15 cellular contexts compared by ENCODE assay signal in genomic region chr10:13189946-13190345, GRCh38. TPM values are rescaled to one million over a fixed set of nuclear protein-coding genes. Genes with fewer than 3 reads are reported as not detected.
DNase-seq lines count a peak whose midpoint lies in the region; ATAC-seq and TF ChIP-seq lines count a peak whose summit lies in the region.
"Had no signal": no experiment of that assay in that cellular context is flagged by ENCODE, and none has a peak within 500 bp of the region (broad histone marks: within the 10 kb centered on the region; RNA-seq: fewer than 3 reads in every experiment).

No MANE protein-coding gene starts in this region.

- no peak for ATAC-seq in GM21786 (IDR thresholded peaks at IDR 0.05; ENCODE audit: unreplicated experiment)

- H2AFZ ChIP-seq in fibroblast of lung (ENCODE audit: low read length): no peak overlapping the region
- H2AFZ ChIP-seq in parathyroid adenoma: no peak overlapping the region

- H3K4me3 ChIP-seq in adipocyte (ENCODE audit: low read length): no peak overlapping the region
- no peak overlapping the region for H3K4me3 ChIP-seq in fibroblast of lung (replicated peaks in 1 of 4; ENCODE audit: control extremely low read depth in 1 of 4, insufficient read depth in 1 of 4, low read depth in 3 of 4, low read length in 4 of 4)
- H3K4me3 ChIP-seq in parathyroid adenoma (ENCODE audit: low read depth, low read length): no peak overlapping the region

- H3K79me2 ChIP-seq in fibroblast of lung (ENCODE audit: control insufficient read depth, insufficient read depth, low read length): no peaks in the 10 kb centered on the region
- no peaks in the 10 kb centered on the region for H3K79me2 ChIP-seq in parathyroid adenoma

- H3K4me1 ChIP-seq in adipocyte (ENCODE audit: control insufficient read depth, insufficient read depth, low read length) (peaks cover 15% of the 10 kb centered on the region), fibroblast of lung (ENCODE audit: control insufficient read depth, extremely low read depth, insufficient read depth, low read length) (no peaks in the 10 kb centered on the region), parathyroid adenoma (no peaks in the 10 kb centered on the region)
- H3K4me1 ChIP-seq: Caco-2 had no signal

- no peaks in the 10 kb centered on the region for H4K20me1 ChIP-seq in fibroblast of lung (ENCODE audit: control insufficient read depth, extremely low read depth, insufficient read depth, low read length)

- H3K9me3 ChIP-seq in adipocyte (ENCODE audit: control insufficient read depth, low read length) (no peaks in the 10 kb centered on the region), fibroblast of lung (ENCODE audit: control insufficient read depth, insufficient read depth, low read depth, low read length) (no peaks in the 10 kb centered on the region), parathyroid adenoma (ENCODE audit: control insufficient read depth, low read length) (no peaks in the 10 kb centered on the region)
- H3K9me3 ChIP-seq: Caco-2 had no signal

- no peak overlapping the region for H3K9ac ChIP-seq in adipocyte (ENCODE audit: low read length)
- H3K9ac ChIP-seq in fibroblast of lung (ENCODE audit: insufficient read depth, low read length): no peak overlapping the region
- H3K9ac ChIP-seq in parathyroid adenoma: no peak overlapping the region

- DNase-seq in GM03348 (ENCODE audit: low spot score): peak; percentile 16
- peak; percentile 46 for DNase-seq in adipocyte (ENCODE audit: low read depth)
- DNase-seq in fibroblast of lung (ENCODE audit: low read depth in 2 of 2): peak in 1 of 2 donors; percentile 48
- no peak for DNase-seq in NCI-H128 (lab: John Stamatoyannopoulos, UW; ENCODE audit: unreplicated experiment)
- no peak for DNase-seq in NCI-H1417 (lab: John Stamatoyannopoulos, UW)
- DNase-seq: Caco-2; CD8-positive, alpha-beta memory T cell; GF-D8; GOT3; H9 had no signal

- H3K27ac ChIP-seq in fibroblast of lung (ENCODE audit: insufficient read depth, low read length) (peak overlapping the region; percentile 13), parathyroid adenoma (peak overlapping the region; percentile 27)

- H3K27me3 ChIP-seq in adipocyte (replicated peaks; ENCODE audit: control insufficient read depth, insufficient read depth, low read length): no peaks in the 10 kb centered on the region
- no peaks in the 10 kb centered on the region for H3K27me3 ChIP-seq in fibroblast of lung (ENCODE audit: control insufficient read depth, insufficient read depth, low read length)
- H3K27me3 ChIP-seq in parathyroid adenoma (ENCODE audit: control insufficient read depth, insufficient read depth, low read length): no peaks in the 10 kb centered on the region

- H3K36me3 ChIP-seq in adipocyte (ENCODE audit: control insufficient read depth, insufficient read depth, low read length, severe bottlenecking) (no peaks in the 10 kb centered on the region), fibroblast of lung (ENCODE audit: control insufficient read depth, insufficient read depth, low read length) (peaks cover 2% of the 10 kb centered on the region), parathyroid adenoma (ENCODE audit: control insufficient read depth, insufficient read depth, low read length) (no peaks in the 10 kb centered on the region)

- H3K4me2 ChIP-seq in fibroblast of lung (ENCODE audit: extremely low read depth, insufficient read depth, low read length): no peak overlapping the region
- H3K4me2 ChIP-seq in parathyroid adenoma (ENCODE audit: low read length): no peak overlapping the region

- TF ChIP-seq CTCF in fibroblast of lung (conservative IDR thresholded peaks at IDR 0.05 in 1 of 2, IDR thresholded peaks at IDR 0.05 in 1 of 2; ENCODE audit: low read depth in 1 of 2, low read length in 2 of 2) (no peak), parathyroid adenoma (IDR thresholded peaks at IDR 0.05) (no peak)

RNA-seq across cellular contexts. Expression of gene MCM10, which starts 28.6 kb away (rescaled TPM):
- total RNA-seq in fibroblast of lung: 0.51 and 0.83 TPM in 2 replicates
- 3.1 and 10.4 TPM in 2 replicates for polyA plus RNA-seq in fibroblast of lung
- 3.4 and 8.6 TPM in 2 replicates for polyA plus RNA-seq in fibroblast of lung (2012)
- polyA minus RNA-seq in fibroblast of lung (ENCODE audit: low replicate concordance): 4.0 and 6.7 TPM in 2 replicates
- polyA plus RNA-seq: CD14-positive monocyte; CD8-positive, alpha-beta memory T cell had no signal

RNA-seq across cellular contexts. Expression of gene UCMA, which starts 44.2 kb away (rescaled TPM):
- not detected in 2 replicates for total RNA-seq in fibroblast of lung
- polyA plus RNA-seq in fibroblast of lung: not detected in 2 replicates
- not detected in 2 replicates for polyA plus RNA-seq in fibroblast of lung (2012)
- not detected in 2 replicates for polyA minus RNA-seq in fibroblast of lung (ENCODE audit: low replicate concordance)
- total RNA-seq: Caco-2; CD8-positive, alpha-beta memory T cell; H9; HT1080 had no signal
- polyA plus RNA-seq: BJ; CD14-positive monocyte; CD8-positive, alpha-beta memory T cell had no signal

Comparison
In these comparisons a context has a peak if more than half of its experiments do, and no peak if none do; other contexts are left out.
1. DNase-seq: peak in GM03348 (single experiment) and adipocyte (single experiment); none in NCI-H128 (single experiment) and NCI-H1417 (0 of 3).